ENCODE assay signal across 9 cellular contexts in genomic region chrX:87517571-87518141, GRCh38. TPM values are rescaled to one million over a fixed set of nuclear protein-coding genes. Genes with fewer than 3 reads are reported as not detected.
A peak's percentile ranks its signal among the peaks of the same experiment; 100 is the strongest.
DNase-seq lines count a peak whose midpoint lies in the region; ATAC-seq and TF ChIP-seq lines count a peak whose summit lies in the region.
"Had no signal": no experiment of that assay in that cellular context is flagged by ENCODE, and none has a peak within 500 bp of the region (broad histone marks: within the 10 kb centered on the region; RNA-seq: fewer than 3 reads in every experiment).

TSS of gene KLHL4 (plus strand) at chrX:87517802. CDS start at chrX:87517894, 92 bp downstream.

- H3K27me3 ChIP-seq in MM.1S (replicated peaks; ENCODE audit: insufficient read depth, low read length) (no peaks in the 10 kb centered on the region), iPS-20b (ENCODE audit: insufficient read depth, low read length) (no peaks in the 10 kb centered on the region), stomach (no peaks in the 10 kb centered on the region)
- H3K27me3 ChIP-seq: neutrophil had no signal

- peak within 1 kb of the TSS; percentile 63 for H2AFZ ChIP-seq in MM.1S (ENCODE audit: low read length)

- no peaks in the 10 kb centered on the region for H3K79me2 ChIP-seq in MM.1S (ENCODE audit: low read length)

- no peaks in the 10 kb centered on the region for H3K36me3 Mint-ChIP-seq in activated CD8-positive, alpha-beta T cell treated with anti-CD3 and anti-CD28 coated beads, Interleukin-2, amount 10 ng/mL, durations not matched to agents 7 days and 5 days (ENCODE audit: low read depth)

- no peak for TF ChIP-seq EP300 in stomach (IDR thresholded peaks at IDR 0.05)

- no peaks in the 10 kb centered on the region for H3K27me3 Mint-ChIP-seq in activated CD8-positive, alpha-beta T cell treated with anti-CD3 and anti-CD28 coated beads, Interleukin-2, amount 10 ng/mL, durations not matched to agents 7 days and 5 days (ENCODE audit: low read depth)

- H3K36me3 ChIP-seq in MM.1S (replicated peaks; ENCODE audit: insufficient read depth, low read length) (no peaks in the 10 kb centered on the region), iPS-20b (ENCODE audit: insufficient read depth, low read depth, low read length) (no peaks in the 10 kb centered on the region), stomach (no peaks in the 10 kb centered on the region)
- H3K36me3 ChIP-seq: neutrophil had no signal

- H4K20me1 ChIP-seq in MM.1S (ENCODE audit: insufficient read depth, low read length): no peaks in the 10 kb centered on the region

- no peak within 1 kb of the TSS for H3K27ac Mint-ChIP-seq in activated CD8-positive, alpha-beta T cell treated with anti-CD3 and anti-CD28 coated beads, Interleukin-2, amount 10 ng/mL, durations not matched to agents 7 days and 5 days

- CTCF ChIA-PET in activated CD8-positive, alpha-beta T cell treated with anti-CD3 and anti-CD28 coated beads, Interleukin-2, amount 10 ng/mL, durations not matched to agents 7 days and 5 days (lab: Charles Lee): no interaction called here

- H3F3A ChIP-seq in MM.1S (ENCODE audit: insufficient read depth, low read length): peaks cover 11% of the 10 kb centered on the region; the same call in 1 of the 2 replicates

- DNase-seq in MM.1S (peak; percentile 94), amniotic epithelial cell (ENCODE audit: low read depth) (peak; percentile 96), stomach (no peak), epidermal melanocyte (ENCODE audit: insufficient read length, low spot score) (no peak)
- no peak for DNase-seq in activated CD8-positive, alpha-beta T cell treated with anti-CD3 and anti-CD28 coated beads, Interleukin-2, amount 10 ng/mL, durations not matched to agents 7 days and 5 days

- H3K4me2 ChIP-seq in MM.1S (ENCODE audit: low read depth, low read length): peak within 1 kb of the TSS; percentile 72
- H3K4me2 ChIP-seq: KMS-11 had no signal

- TF ChIP-seq CTCF in MM.1S (IDR thresholded peaks at IDR 0.05; ENCODE audit: low read length): no peak
- TF ChIP-seq CTCF in stomach (IDR thresholded peaks at IDR 0.05): no peak

- H3K4me1 ChIP-seq in MM.1S (ENCODE audit: low read length) (no peaks in the 10 kb centered on the region), iPS-20b (ENCODE audit: insufficient read depth, low read length) (peaks cover 7% of the 10 kb centered on the region; the same call in 1 of the 2 replicates), stomach (no peaks in the 10 kb centered on the region)

- H3K27ac ChIP-seq in MM.1S (ENCODE audit: low read length) (peak within 1 kb of the TSS; percentile 79; the same call in 1 of the 2 replicates), iPS-20b (ENCODE audit: low read length) (peak within 1 kb of the TSS; percentile 77), stomach (peak within 1 kb of the TSS in 3 of 5 donors; percentile 27 to 55 (median 55))
- H3K27ac ChIP-seq: KMS-11, neutrophil had no signal

- intact Hi-C loops in stomach (cut with DNase I; ENCODE audit: low total_unique reads): no loop called here

- H3K9me3 ChIP-seq in MM.1S (replicated peaks; ENCODE audit: insufficient read depth, low read length): no peaks in the 10 kb centered on the region
- no peaks in the 10 kb centered on the region for H3K9me3 ChIP-seq in iPS-20b (ENCODE audit: insufficient read depth, low read depth, low read length)
- H3K9me3 ChIP-seq in stomach: no peaks in the 10 kb centered on the region
- H3K9me3 ChIP-seq: neutrophil had no signal

- H3K9me2 ChIP-seq in MM.1S (replicated peaks; ENCODE audit: insufficient read depth, low read length): no peaks in the 10 kb centered on the region

- POLR2A ChIA-PET in activated CD8-positive, alpha-beta T cell treated with anti-CD3 and anti-CD28 coated beads, Interleukin-2, amount 10 ng/mL, durations not matched to agents 7 days and 5 days (lab: Charles Lee): no interaction called here

- peak within 1 kb of the TSS; percentile 57 for H3K4me3 ChIP-seq in MM.1S (ENCODE audit: low read length)
- peak within 1 kb of the TSS; percentile 80 for H3K4me3 ChIP-seq in iPS-20b (ENCODE audit: low read length)
- peak within 1 kb of the TSS in 3 of 4 donors; percentile 25 to 27 (median 27) for H3K4me3 ChIP-seq in stomach

- ATAC-seq in HG03175 (IDR thresholded peaks at IDR 0.05; ENCODE audit: unreplicated experiment): no peak
- ATAC-seq in activated CD8-positive, alpha-beta T cell treated with anti-CD3 and anti-CD28 coated beads, Interleukin-2, amount 10 ng/mL, durations not matched to agents 7 days and 5 days: no peak

- no peaks in the 10 kb centered on the region for H3K4me1 Mint-ChIP-seq in activated CD8-positive, alpha-beta T cell treated with anti-CD3 and anti-CD28 coated beads, Interleukin-2, amount 10 ng/mL, durations not matched to agents 7 days and 5 days (ENCODE audit: low read depth)

- H3K9me3 Mint-ChIP-seq in activated CD8-positive, alpha-beta T cell treated with anti-CD3 and anti-CD28 coated beads, Interleukin-2, amount 10 ng/mL, durations not matched to agents 7 days and 5 days (ENCODE audit: insufficient read depth): no peaks in the 10 kb centered on the region

- TF ChIP-seq POLR2A in stomach (IDR thresholded peaks at IDR 0.05): no peak

- H3K4me3 Mint-ChIP-seq in activated CD8-positive, alpha-beta T cell treated with anti-CD3 and anti-CD28 coated beads, Interleukin-2, amount 10 ng/mL, durations not matched to agents 7 days and 5 days: no peak within 1 kb of the TSS

- 4 to 22% (median 6%) methylated on average over 8 of the region's 8 CpGs for WGBS in stomach, 5 donors

- H3K9ac ChIP-seq in MM.1S (ENCODE audit: low read length) (peak within 1 kb of the TSS; percentile 55), iPS-20b (ENCODE audit: low read depth, low read length) (peak within 1 kb of the TSS; percentile 78)
- H3K9ac ChIP-seq: KMS-11 had no signal

RNA-seq across cellular contexts. Expression of gene KLHL4, which starts in this region (rescaled TPM):
- 1 to 10 TPM in 1 of 5 donors, under 1 TPM in 1, not detected in 3; 0.29 to 3.1 TPM for total RNA-seq in stomach
- polyA plus RNA-seq in stomach: under 1 TPM; 0.12 to 0.33 (median 0.15) TPM
- not detected for total RNA-seq in activated CD8-positive, alpha-beta T cell treated with anti-CD3 and anti-CD28 coated beads, Interleukin-2, amount 10 ng/mL, durations not matched to agents 7 days and 5 days

Comparison
In these comparisons a context has a peak if more than half of its experiments do, and no peak if none do; other contexts are left out.
1. DNase-seq: peak in MM.1S (single experiment) and amniotic epithelial cell (single experiment); none in stomach (single experiment), epidermal melanocyte (single experiment) and activated CD8-positive, alpha-beta T cell treated with anti-CD3 and anti-CD28 coated beads, Interleukin-2, amount 10 ng/mL, durations not matched to agents 7 days and 5 days (single experiment).
2. H3K4me3 ChIP-seq: peak in every context shown above with its lines; median percentile 80 in iPS-20b; 57 in MM.1S; 27 in stomach.
3. Peak in every context shown above with its lines, with median percentiles within 50 percentile points of each other: H3K27ac ChIP-seq.